ENCODE assay signal across 6 cellular contexts in the genomic region with DNA sequence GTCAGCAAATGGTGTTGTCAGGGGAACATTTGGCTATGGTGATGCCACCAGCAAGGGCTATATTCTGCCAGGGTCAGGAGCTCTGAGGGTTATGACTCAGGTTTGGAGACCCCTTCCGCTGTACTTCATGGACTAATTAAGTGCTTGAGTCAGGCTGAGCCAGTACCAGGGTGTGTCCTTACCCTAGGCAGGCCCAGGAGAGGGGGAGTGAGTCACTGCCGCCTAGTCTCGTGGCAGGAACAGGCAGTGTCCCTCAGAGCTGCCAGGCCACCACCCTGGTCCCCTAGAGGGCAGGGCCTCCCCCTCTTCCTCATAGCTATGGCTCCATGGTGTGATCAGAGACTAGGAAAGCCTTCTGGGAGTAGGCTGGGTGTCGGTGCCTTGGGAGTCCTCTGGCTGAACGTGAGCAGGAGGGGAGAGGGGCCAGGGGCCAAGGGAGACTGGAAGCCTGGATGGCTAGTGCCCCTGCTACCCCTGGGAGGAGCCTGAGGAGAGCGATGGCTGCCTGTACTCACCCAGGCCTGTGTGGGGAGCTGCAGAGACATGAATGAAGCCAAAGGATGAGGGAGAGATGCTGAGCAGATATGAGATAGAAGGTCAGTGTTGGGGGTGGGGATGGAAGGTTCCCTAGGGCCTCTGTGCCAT.
DNase-seq lines count a peak whose midpoint lies in the region; ATAC-seq, FAIRE-seq and TF ChIP-seq lines count a peak whose summit lies in the region.

No MANE protein-coding gene starts in this region.

- TF ChIP-seq CTCF in D721Med (IDR thresholded peaks at IDR 0.05; ENCODE audit: insufficient read depth, missing control alignments) = no peak

- no peaks in the 10 kb centered on the region for H3K9me3 Mint-ChIP-seq in dendritic cell treated with granulocyte-macrophage colony-stimulating factor and Interleukin-4, amounts not matched to agents 40 ng/mL and 50 ng/mL, for 4 days

- peak overlapping the region; percentile 33 for H3K4me3 Mint-ChIP-seq in dendritic cell treated with granulocyte-macrophage colony-stimulating factor and Interleukin-4, amounts not matched to agents 40 ng/mL and 50 ng/mL, for 4 days

- intact Hi-C loops in dendritic cell treated with granulocyte-macrophage colony-stimulating factor and Interleukin-4, amounts not matched to agents 40 ng/mL and 50 ng/mL, for 4 days (cut with micrococcal nuclease) = no loop called here

- peaks cover 100% of the 10 kb centered on the region for H3K36me3 Mint-ChIP-seq in dendritic cell treated with granulocyte-macrophage colony-stimulating factor and Interleukin-4, amounts not matched to agents 40 ng/mL and 50 ng/mL, for 4 days (ENCODE audit: low read depth)

- no peaks in the 10 kb centered on the region for H3K27me3 Mint-ChIP-seq in dendritic cell treated with granulocyte-macrophage colony-stimulating factor and Interleukin-4, amounts not matched to agents 40 ng/mL and 50 ng/mL, for 4 days

- no peak for ATAC-seq in HG02970 (IDR thresholded peaks at IDR 0.05; ENCODE audit: low FRiP score, unreplicated experiment)

- peaks cover 99% of the 10 kb centered on the region for H3K4me1 Mint-ChIP-seq in dendritic cell treated with granulocyte-macrophage colony-stimulating factor and Interleukin-4, amounts not matched to agents 40 ng/mL and 50 ng/mL, for 4 days (ENCODE audit: low read depth)

- peak overlapping the region; percentile 84 for H3K27ac Mint-ChIP-seq in dendritic cell treated with granulocyte-macrophage colony-stimulating factor and Interleukin-4, amounts not matched to agents 40 ng/mL and 50 ng/mL, for 4 days

- DNase-seq in CD1c-positive myeloid dendritic cell (ENCODE audit: extremely low spot score) = peak; percentile 82
- DNase-seq in LoVo (ENCODE audit: low spot score) = peak; percentile 61
- DNase-seq in retina = peak; percentile 42
- DNase-seq in D721Med (ENCODE audit: insufficient read length, low spot score) = no peak

- no peak for FAIRE-seq in D721Med (lab: Jason Lieb, UNC)
